Comparison of ENCODE assay signal across 11 cellular contexts in the genomic region with DNA sequence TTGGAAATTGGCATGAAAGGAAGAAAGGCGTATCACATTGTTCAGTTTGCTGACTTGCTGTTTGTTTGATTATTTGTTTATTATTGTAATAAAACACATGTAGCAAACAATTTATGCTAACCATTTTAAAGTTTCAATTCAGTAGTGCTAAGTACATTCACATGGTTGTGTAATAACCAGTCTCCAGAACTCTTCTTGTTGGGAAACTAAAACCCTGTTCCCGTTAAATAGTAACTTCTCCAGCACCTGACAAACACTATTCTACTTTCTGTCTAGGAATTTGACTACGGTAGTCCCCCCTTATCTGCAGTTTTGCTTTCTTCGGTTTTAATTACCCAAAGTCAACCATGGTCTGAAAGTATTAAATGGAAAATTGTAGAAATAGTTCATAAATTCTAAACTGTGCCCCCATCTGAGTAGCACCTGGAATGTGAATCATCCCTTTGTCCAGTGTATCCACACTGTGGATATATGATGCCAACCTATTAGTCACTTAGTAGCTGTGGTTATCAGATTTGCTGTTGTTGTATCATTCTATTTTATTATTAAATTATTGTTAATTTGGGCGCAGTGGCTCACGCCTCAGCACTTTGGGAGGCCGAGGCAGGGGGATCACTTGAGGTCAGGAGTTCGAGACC. TPM values are rescaled to one million over a fixed set of nuclear protein-coding genes. Genes with fewer than 3 reads are reported as not detected.
A peak's percentile ranks its signal among the peaks of the same experiment; 100 is the strongest.
DNase-seq lines count a peak whose midpoint lies in the region; ATAC-seq, FAIRE-seq and TF ChIP-seq lines count a peak whose summit lies in the region.
"Had no signal": no experiment of that assay in that cellular context is flagged by ENCODE, and none has a peak within 500 bp of the region (broad histone marks: within the 10 kb centered on the region; RNA-seq: fewer than 3 reads in every experiment).

No MANE protein-coding gene starts in this region.

- intact Hi-C loops in activated B cell treated with CpG ODN at 0.5 μM for 24 hours (cut with micrococcal nuclease): no loop called here

- peaks cover 100% of the 10 kb centered on the region for H4K20me1 ChIP-seq in smooth muscle cell (ENCODE audit: low read depth)

- H3F3A ChIP-seq in smooth muscle cell (ENCODE audit: low read depth): no peaks in the 10 kb centered on the region

- H3K4me2 ChIP-seq in smooth muscle cell: no peak overlapping the region
- H3K4me2 ChIP-seq: KMS-11 had no signal

- peaks cover 14% of the 10 kb centered on the region for H3K4me1 ChIP-seq in smooth muscle cell (ENCODE audit: low read depth)

- no peaks in the 10 kb centered on the region for H3K9me3 Mint-ChIP-seq in activated naive CD8-positive, alpha-beta T cell (ENCODE audit: low read depth)
- no peaks in the 10 kb centered on the region for H3K9me3 Mint-ChIP-seq in activated naive CD8-positive, alpha-beta T cell treated with anti-CD3 and anti-CD28 coated beads, Interleukin-2, amount 50 U/mL, for 24 hours
- no peaks in the 10 kb centered on the region for H3K9me3 Mint-ChIP-seq in activated B cell treated with CpG ODN at 0.5 μM for 24 hours

- H3K36me3 ChIP-seq in smooth muscle cell (ENCODE audit: low read depth): no peaks in the 10 kb centered on the region
- H3K36me3 ChIP-seq: colonic mucosa had no signal

- H3K4me3 Mint-ChIP-seq in activated naive CD8-positive, alpha-beta T cell: no peak overlapping the region
- H3K4me3 Mint-ChIP-seq in activated naive CD8-positive, alpha-beta T cell treated with anti-CD3 and anti-CD28 coated beads, Interleukin-2, amount 50 U/mL, for 24 hours: no peak overlapping the region
- H3K4me3 Mint-ChIP-seq in activated B cell treated with CpG ODN at 0.5 μM for 24 hours: no peak overlapping the region

- no peak overlapping the region for H2AFZ ChIP-seq in smooth muscle cell (ENCODE audit: low read depth)

- POLR2A ChIA-PET in activated B cell treated with CpG ODN at 0.5 μM for 24 hours (lab: Charles Lee): interaction anchor here (0.6 to 7.0 kb wide), 4 partner anchors 27 to 192 kb away, joined by 3 to 333 read pairs (median 58); no protein-coding TSS in a partner anchor

- peak overlapping the region; percentile 16 for H3K27ac Mint-ChIP-seq in activated naive CD8-positive, alpha-beta T cell
- no peak overlapping the region for H3K27ac Mint-ChIP-seq in activated naive CD8-positive, alpha-beta T cell treated with anti-CD3 and anti-CD28 coated beads, Interleukin-2, amount 50 U/mL, for 24 hours
- peak overlapping the region; percentile 86 for H3K27ac Mint-ChIP-seq in activated B cell treated with CpG ODN at 0.5 μM for 24 hours

- peaks cover 100% of the 10 kb centered on the region for H3K79me2 ChIP-seq in smooth muscle cell (ENCODE audit: low read depth)

- WGBS in smooth muscle cell (ENCODE audit: low lambda C conversion rate): 97% methylated on average over 8 of the region's 8 CpGs

- no peaks in the 10 kb centered on the region for H3K9me3 ChIP-seq in smooth muscle cell (replicated peaks; ENCODE audit: low read depth)
- H3K9me3 ChIP-seq: colonic mucosa had no signal

- CTCF ChIA-PET in activated B cell treated with CpG ODN at 0.5 μM for 24 hours (lab: Charles Lee): no interaction called here

- ATAC-seq in activated naive CD8-positive, alpha-beta T cell treated with anti-CD3 and anti-CD28 coated beads, Interleukin-2, amount 50 U/mL, for 24 hours: no peak
- ATAC-seq in activated B cell treated with CpG ODN at 0.5 μM for 24 hours (ENCODE audit: low read depth): no peak

- no peak overlapping the region for H3K4me3 ChIP-seq in smooth muscle cell
- H3K4me3 ChIP-seq: colonic mucosa had no signal

- TF ChIP-seq CTCF in activated B cell treated with CpG ODN at 0.5 μM for 24 hours (IDR thresholded peaks at IDR 0.05) (no peak), smooth muscle cell (IDR thresholded peaks at IDR 0.05; ENCODE audit: borderline replicate concordance, insufficient read depth, poor library complexity, severe bottlenecking) (no peak)

- no peaks in the 10 kb centered on the region for H3K27me3 Mint-ChIP-seq in activated naive CD8-positive, alpha-beta T cell
- H3K27me3 Mint-ChIP-seq in activated naive CD8-positive, alpha-beta T cell treated with anti-CD3 and anti-CD28 coated beads, Interleukin-2, amount 50 U/mL, for 24 hours: no peaks in the 10 kb centered on the region
- H3K27me3 Mint-ChIP-seq in activated B cell treated with CpG ODN at 0.5 μM for 24 hours: no peaks in the 10 kb centered on the region

- no peaks in the 10 kb centered on the region for H3K27me3 ChIP-seq in smooth muscle cell (ENCODE audit: low read depth)
- H3K27me3 ChIP-seq: colonic mucosa had no signal

- peak; percentile 9 for FAIRE-seq in islet of Langerhans (lab: Jason Lieb, UNC)

- peak overlapping the region; percentile 25 for H3K27ac ChIP-seq in smooth muscle cell (ENCODE audit: low read depth)
- H3K27ac ChIP-seq: colonic mucosa, KMS-11 had no signal

- peaks cover 64% of the 10 kb centered on the region for H3K4me1 Mint-ChIP-seq in activated naive CD8-positive, alpha-beta T cell (ENCODE audit: low read depth)
- peaks cover 62% of the 10 kb centered on the region for H3K4me1 Mint-ChIP-seq in activated naive CD8-positive, alpha-beta T cell treated with anti-CD3 and anti-CD28 coated beads, Interleukin-2, amount 50 U/mL, for 24 hours
- peaks cover 63% of the 10 kb centered on the region for H3K4me1 Mint-ChIP-seq in activated B cell treated with CpG ODN at 0.5 μM for 24 hours

- no peak overlapping the region for H3K9ac ChIP-seq in smooth muscle cell (ENCODE audit: low read depth)
- H3K9ac ChIP-seq: KMS-11 had no signal

- H3K36me3 Mint-ChIP-seq in activated naive CD8-positive, alpha-beta T cell: peaks cover 4% of the 10 kb centered on the region
- peaks cover 23% of the 10 kb centered on the region for H3K36me3 Mint-ChIP-seq in activated naive CD8-positive, alpha-beta T cell treated with anti-CD3 and anti-CD28 coated beads, Interleukin-2, amount 50 U/mL, for 24 hours (ENCODE audit: low read depth)
- H3K36me3 Mint-ChIP-seq in activated B cell treated with CpG ODN at 0.5 μM for 24 hours (ENCODE audit: low read depth): peaks cover 62% of the 10 kb centered on the region

- no peak for DNase-seq in activated naive CD8-positive, alpha-beta T cell treated with anti-CD3 and anti-CD28 coated beads, Interleukin-2, amount 50 U/mL, for 24 hours
- DNase-seq in activated B cell treated with CpG ODN at 0.5 μM for 24 hours (no peak), smooth muscle cell (lab: John Stamatoyannopoulos, UW; ENCODE audit: unreplicated experiment) (no peak), NCI-H1417 (lab: John Stamatoyannopoulos, UW) (no peak), NCI-H1092 treated with DMSO at 0.1 percent for 48 hours (lab: John Stamatoyannopoulos, UW) (no peak)
- DNase-seq in stimulated activated naive CD4-positive, alpha-beta T cell (lab: John Stamatoyannopoulos, UW): no peak
- DNase-seq: colonic mucosa, NCI-H2081 treated with DMSO at 0.1 percent for 48 hours had no signal

RNA-seq across cellular contexts. Expression of a gene that starts 5.5 kb away (rescaled TPM):
- total RNA-seq in activated B cell treated with CpG ODN at 0.5 μM for 24 hours: 55.4 and 65.6 TPM in 2 replicates
- 44.3 and 58.1 TPM in 2 replicates for total RNA-seq in smooth muscle cell
- 11.6 and 16.2 TPM in 2 replicates for polyA plus RNA-seq in smooth muscle cell

RNA-seq across cellular contexts. Expression of a gene that starts 59.7 kb away (rescaled TPM):
- total RNA-seq in activated B cell treated with CpG ODN at 0.5 μM for 24 hours (5.6 and 6.2 TPM in 2 replicates), smooth muscle cell (2.0 and 3.6 TPM in 2 replicates)
- 4.4 and 5.3 TPM in 2 replicates for polyA plus RNA-seq in smooth muscle cell
